ENCODE assay signal across 8 cellular contexts in the genomic region with DNA sequence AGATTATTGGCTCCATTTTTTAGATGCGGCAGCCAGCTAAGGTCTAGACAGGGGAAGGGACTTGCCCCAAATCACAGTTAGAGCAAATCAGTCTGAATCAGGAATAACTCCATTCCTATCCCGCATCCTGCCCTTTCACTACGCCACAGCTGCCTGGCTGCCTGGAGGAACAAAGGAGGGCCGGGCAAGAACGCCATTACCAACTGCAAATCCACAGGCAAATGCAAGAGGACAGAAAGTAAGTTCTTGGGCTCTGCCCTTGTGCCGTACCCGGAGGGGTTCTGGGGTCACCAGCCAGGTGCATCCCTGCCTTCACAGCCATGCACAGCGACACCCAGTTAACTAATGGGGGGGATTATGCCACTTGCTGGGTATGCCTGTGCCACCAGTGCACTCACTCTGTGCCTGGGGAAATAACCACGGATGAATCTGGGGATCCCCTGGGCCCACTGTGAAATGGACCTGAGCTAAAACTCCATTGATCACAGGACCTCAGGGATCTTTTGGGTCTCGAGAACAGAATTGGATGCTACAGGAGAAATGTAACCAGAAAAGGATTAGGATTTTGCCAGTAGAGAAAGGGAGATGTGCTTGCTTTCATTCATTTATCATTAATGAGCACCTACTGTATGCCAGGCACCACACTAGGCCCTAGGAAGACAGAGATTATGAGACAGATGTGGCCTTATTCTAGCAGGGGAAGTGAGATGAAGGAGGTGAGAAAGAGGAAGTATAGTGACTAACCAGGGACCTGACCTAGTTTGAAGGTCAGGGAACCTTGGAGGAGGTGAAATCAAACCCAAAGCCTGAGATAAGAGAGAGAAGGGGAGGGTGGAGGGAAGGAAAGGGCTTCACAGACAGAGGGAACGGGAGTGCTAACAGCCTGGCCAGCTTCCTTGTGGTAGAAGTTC. TPM values are rescaled to one million over a fixed set of nuclear protein-coding genes. Genes with fewer than 3 reads are reported as not detected.
A peak's percentile ranks its signal among the peaks of the same experiment; 100 is the strongest.
DNase-seq lines count a peak whose midpoint lies in the region; ATAC-seq, FAIRE-seq and TF ChIP-seq lines count a peak whose summit lies in the region.

No MANE protein-coding gene starts in this region.

- no peaks in the 10 kb centered on the region for H3K27me3 ChIP-seq in CD8-positive, alpha-beta T cell (ENCODE audit: insufficient read depth, low read length)
- no peaks in the 10 kb centered on the region for H3K27me3 ChIP-seq in astrocyte (ENCODE audit: insufficient read depth, low read length)
- H3K27me3 ChIP-seq in layer of hippocampus (ENCODE audit: control insufficient read depth, insufficient read depth, low read length), result no peaks in the 10 kb centered on the region

- intact Hi-C loops in CD8-positive, alpha-beta T cell (cut with DNase I, micrococcal nuclease), result loop anchor here (1.0 to 2.0 kb wide), 8 partner anchors 18 to 114 kb away; a partner anchor contains a TSS

- peak overlapping the region; percentile 87 for H3K4me3 ChIP-seq in CD8-positive, alpha-beta T cell (ENCODE audit: low read depth, low read length)
- H3K4me3 ChIP-seq in astrocyte (ENCODE audit: insufficient read depth, low read depth, low read length), result peak overlapping the region; percentile 81

- peak overlapping the region; percentile 90 for H3K4me3 Mint-ChIP-seq in CD8-positive, alpha-beta T cell
- peak overlapping the region; percentile 94 for H3K4me3 Mint-ChIP-seq in astrocyte (ENCODE audit: unreplicated experiment)

- ATAC-seq in CD8-positive, alpha-beta T cell, result peak; percentile 32
- ATAC-seq in GM19395 (IDR thresholded peaks at IDR 0.05; ENCODE audit: unreplicated experiment), result peak; percentile 44
- ATAC-seq in GM18909 (IDR thresholded peaks at IDR 0.05; ENCODE audit: poor library complexity, unreplicated experiment), result no peak

- peak overlapping the region; percentile 96 for H3K4me2 ChIP-seq in astrocyte (ENCODE audit: low read length)

- H4K20me1 ChIP-seq in astrocyte (ENCODE audit: insufficient read depth, low read length), result no peaks in the 10 kb centered on the region

- peak overlapping the region; percentile 89 for H3K9ac ChIP-seq in astrocyte (ENCODE audit: low read length)

- peak in 4 of 7 experiments; percentile 16 to 58 (median 31) for DNase-seq in CD8-positive, alpha-beta T cell
- DNase-seq in NOMO-1 treated with dmso at 0.1 percent for 144 hours (lab: John Stamatoyannopoulos, UW; ENCODE audit: unreplicated experiment), result peak; percentile 61
- no peak for DNase-seq in astrocyte (ENCODE audit: low read depth)
- peak; percentile 19 for DNase-seq in superior temporal gyrus (ENCODE audit: extremely low spot score)
- DNase-seq in NCI-H2107 treated with DMSO at 0.1 percent for 48 hours (lab: John Stamatoyannopoulos, UW; ENCODE audit: unreplicated experiment), result no peak

- H3K79me2 ChIP-seq in astrocyte (ENCODE audit: insufficient read depth, low read length), result peaks cover 19% of the 10 kb centered on the region

- H3K9me3 ChIP-seq in CD8-positive, alpha-beta T cell (ENCODE audit: low read length), result no peaks in the 10 kb centered on the region
- H3K9me3 ChIP-seq in astrocyte (ENCODE audit: insufficient read depth, low read depth, low read length), result no peaks in the 10 kb centered on the region

- peak overlapping the region; percentile 84 for H3K27ac ChIP-seq in CD8-positive, alpha-beta T cell (ENCODE audit: low read depth, low read length)
- H3K27ac ChIP-seq in astrocyte (ENCODE audit: low read depth, low read length) (peak overlapping the region; percentile 88), layer of hippocampus (ENCODE audit: low read depth, low read length) (peak overlapping the region; percentile 88)

- H3K27ac Mint-ChIP-seq in CD8-positive, alpha-beta T cell, result peak overlapping the region; percentile 96
- peak overlapping the region; percentile 98 for H3K27ac Mint-ChIP-seq in astrocyte (ENCODE audit: unreplicated experiment)

- POLR2A ChIA-PET in CD8-positive, alpha-beta T cell (lab: Charles Lee), result interaction anchor here (1.1 to 4.1 kb wide), 8 partner anchors 17 to 129 kb away, joined by 3 to 69 read pairs (median 6); a partner anchor contains a TSS

- no peaks in the 10 kb centered on the region for H3K36me3 ChIP-seq in CD8-positive, alpha-beta T cell (ENCODE audit: insufficient read depth, low read length)
- H3K36me3 ChIP-seq in astrocyte (ENCODE audit: insufficient read depth, low read length), result peaks cover 2% of the 10 kb centered on the region

- H3K36me3 Mint-ChIP-seq in CD8-positive, alpha-beta T cell, result peaks cover 35% of the 10 kb centered on the region
- H3K36me3 Mint-ChIP-seq in astrocyte (ENCODE audit: low read depth, unreplicated experiment), result peaks cover 16% of the 10 kb centered on the region

- H3K9me3 Mint-ChIP-seq in CD8-positive, alpha-beta T cell, result no peaks in the 10 kb centered on the region
- no peaks in the 10 kb centered on the region for H3K9me3 Mint-ChIP-seq in astrocyte (ENCODE audit: unreplicated experiment)

- no peak for TF ChIP-seq CTCF in CD8-positive, alpha-beta T cell (IDR thresholded peaks at IDR 0.05)
- no peak for TF ChIP-seq CTCF in astrocyte (IDR thresholded peaks at IDR 0.05; ENCODE audit: insufficient read depth, low read depth, low read length)

- H2AFZ ChIP-seq in astrocyte (ENCODE audit: low read depth, low read length), result peak overlapping the region; percentile 90

- H3K27me3 Mint-ChIP-seq in CD8-positive, alpha-beta T cell (ENCODE audit: low read depth), result no peaks in the 10 kb centered on the region
- H3K27me3 Mint-ChIP-seq in astrocyte (ENCODE audit: low read depth, unreplicated experiment), result no peaks in the 10 kb centered on the region

- peaks cover 29% of the 10 kb centered on the region for H3K4me1 Mint-ChIP-seq in CD8-positive, alpha-beta T cell (ENCODE audit: low read depth)
- H3K4me1 Mint-ChIP-seq in astrocyte (ENCODE audit: low read depth, unreplicated experiment), result peaks cover 13% of the 10 kb centered on the region

- CTCF ChIA-PET in CD8-positive, alpha-beta T cell (lab: Charles Lee), result interaction anchor here (0.9 to 4.2 kb wide), 4 partner anchors 12 to 31 kb away, joined by 3 to 39 read pairs (median 4); a partner anchor contains a TSS

- no peak for FAIRE-seq in astrocyte (lab: Jason Lieb, UNC)

- peaks cover 24% of the 10 kb centered on the region for H3K4me1 ChIP-seq in CD8-positive, alpha-beta T cell (ENCODE audit: insufficient read depth, low read length)
- H3K4me1 ChIP-seq in astrocyte (ENCODE audit: insufficient read depth, low read length), result peaks cover 14% of the 10 kb centered on the region

RNA-seq across cellular contexts. Expression of a gene that starts 17.7 kb away (rescaled TPM):
- total RNA-seq in CD8-positive, alpha-beta T cell, result 10 to 100 TPM; 16.0 to 16.2 TPM
- total RNA-seq in astrocyte, result 37.7 and 40.7 TPM in 2 replicates

RNA-seq across cellular contexts. Expression of a gene that starts 20.3 kb away (rescaled TPM):
- not detected for total RNA-seq in CD8-positive, alpha-beta T cell
- 5.2 and 5.9 TPM in 2 replicates for total RNA-seq in astrocyte

RNA-seq across cellular contexts. Expression of a gene that starts 47.2 kb away (rescaled TPM):
- 1 to 10 TPM; 5.4 to 5.9 TPM for total RNA-seq in CD8-positive, alpha-beta T cell
- total RNA-seq in astrocyte, result 42.3 and 42.5 TPM in 2 replicates

Comparison
In these comparisons a context has a peak if more than half of its experiments do, and no peak if none do; other contexts are left out.
1. DNase-seq: peak in CD8-positive, alpha-beta T cell (4 of 7), NOMO-1 treated with dmso at 0.1 percent for 144 hours (single experiment) and superior temporal gyrus (single experiment); none in astrocyte (single experiment) and NCI-H2107 treated with DMSO at 0.1 percent for 48 hours (single experiment).
2. Peak in every context shown above with its lines, with median percentiles within 50 percentile points of each other: H3K27ac ChIP-seq.